Comparison of ENCODE assay signal across 8 cellular contexts in the genomic region with DNA sequence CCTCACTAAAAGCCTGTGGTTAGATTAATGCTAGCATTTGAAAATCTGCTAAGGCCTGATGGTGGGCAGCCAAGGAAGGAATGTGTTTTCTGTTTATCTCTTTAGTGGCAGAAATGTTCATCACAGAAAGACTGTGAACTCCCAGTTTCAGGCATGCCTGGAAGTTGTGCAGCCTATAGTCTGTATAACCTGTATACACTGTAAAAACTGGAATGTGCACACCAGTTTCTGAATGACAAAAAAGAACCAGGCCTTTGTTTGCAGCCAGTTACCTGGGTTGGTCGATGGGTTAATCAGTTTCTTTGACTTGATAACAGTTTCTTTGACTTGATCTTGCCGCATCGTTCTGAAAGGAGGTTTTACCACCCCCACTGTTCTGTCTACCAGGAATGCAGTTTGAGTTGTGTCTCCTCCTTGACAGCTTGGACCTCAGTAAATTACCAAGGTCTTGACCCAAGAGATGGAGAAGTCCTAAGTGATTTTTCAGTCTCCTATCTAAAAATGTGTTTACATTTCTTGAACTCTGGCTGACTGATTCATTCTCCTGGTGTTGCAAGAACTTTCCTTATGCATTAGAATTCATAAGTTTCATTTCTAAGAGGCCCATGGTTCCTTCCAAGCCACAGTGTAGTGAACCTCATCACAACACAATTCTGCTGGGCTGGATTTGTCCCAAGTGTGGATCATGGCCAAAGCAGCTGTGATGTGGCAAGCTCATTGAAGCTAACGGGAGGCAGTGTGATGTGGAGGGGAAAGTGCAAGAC.
A peak's percentile ranks its signal among the peaks of the same experiment; 100 is the strongest.
DNase-seq lines count a peak whose midpoint lies in the region; TF ChIP-seq lines count a peak whose summit lies in the region.
"Had no signal": no experiment of that assay in that cellular context is flagged by ENCODE, and none has a peak within 500 bp of the region (broad histone marks: within the 10 kb centered on the region; RNA-seq: fewer than 3 reads in every experiment).

No MANE protein-coding gene starts in this region.

- H3K27ac ChIP-seq in uterus, result peak overlapping the region; percentile 64 to 77

- no peak overlapping the region for H3K4me3 ChIP-seq in uterus

- no peaks in the 10 kb centered on the region for H3K36me3 ChIP-seq in uterus

- no peaks in the 10 kb centered on the region for H3K27me3 ChIP-seq in uterus

- intact Hi-C loops in uterus (cut with DNase I; ENCODE audit: low total_unique reads), result no loop called here

- TF ChIP-seq POLR2A in uterus (IDR thresholded peaks at IDR 0.05), result no peak

- no peaks in the 10 kb centered on the region for H3K9me3 ChIP-seq in uterus

- H3K4me1 ChIP-seq in uterus, result peaks cover 0 to 4% of the 10 kb centered on the region in 2 donors

- DNase-seq in MV-4-11 (lab: John Stamatoyannopoulos, UW) (peak; percentile 84), fibroblast of gingiva (ENCODE audit: low read depth) (peak; percentile 98), midbrain (lab: John Stamatoyannopoulos, UW) (peak; percentile 62), uterus (peak; percentile 93), RKO (ENCODE audit: low spot score) (no peak), NCI-H2029 treated with DMSO at 0.1 percent for 48 hours (lab: John Stamatoyannopoulos, UW) (no peak), KG1 (lab: John Stamatoyannopoulos, UW) (no peak)
- DNase-seq: NCI-H1417 treated with DMSO at 0.1 percent for 48 hours had no signal

- no peak for TF ChIP-seq CTCF in uterus (IDR thresholded peaks at IDR 0.05)

Comparison
In these comparisons a context has a peak if more than half of its experiments do, and no peak if none do; other contexts are left out.
1. DNase-seq: peak in MV-4-11 (single experiment), fibroblast of gingiva (single experiment), midbrain (single experiment) and uterus (2 of 2); none in RKO (single experiment), NCI-H2029 treated with DMSO at 0.1 percent for 48 hours (single experiment) and KG1 (single experiment).